In genomic region chr1:213444224-213444623, GRCh38 we compare ENCODE assay signal across 29 cellular contexts.
"Had no signal": no experiment of that assay in that cellular context is flagged by ENCODE, and none has a peak within 500 bp of the region (broad histone marks: within the 10 kb centered on the region; RNA-seq: fewer than 3 reads in every experiment).

No MANE protein-coding gene starts in this region.

- H3K9me3 ChIP-seq: left lung, lower lobe of right lung, suprapubic skin, tibial nerve had no signal

- H3K4me3 Mint-ChIP-seq: activated naive CD4-positive, alpha-beta T cell treated with anti-CD3 and anti-CD28 coated beads, Interleukin-2, amount 50 U/mL, for 24 hours; activated naive CD8-positive, alpha-beta T cell treated with anti-CD3 and anti-CD28 coated beads, Interleukin-2, amount 50 U/mL, for 24 hours; activated T-cell treated with anti-CD3 and anti-CD28 coated beads, Interleukin-2, amount 50 U/mL, for 24 hours; effector memory CD8-positive, alpha-beta T cell; immature natural killer cell; naive thymus-derived CD8-positive, alpha-beta T cell; neural crest cell; T-helper 1 cell treated with Interleukin-12 subunit alpha and Interleukin-12 subunit beta and Interleukin-4 antibody, amounts not matched to agents 30 μg/mL and 1 μg/mL, for 36 hours had no signal

- H3K27ac Mint-ChIP-seq: activated naive CD8-positive, alpha-beta T cell treated with anti-CD3 and anti-CD28 coated beads, Interleukin-2, amount 50 U/mL, for 24 hours; activated T-cell treated with anti-CD3 and anti-CD28 coated beads, Interleukin-2, amount 50 U/mL, for 24 hours; effector memory CD8-positive, alpha-beta T cell; immature natural killer cell; naive thymus-derived CD8-positive, alpha-beta T cell; T-helper 1 cell treated with Interleukin-12 subunit alpha and Interleukin-12 subunit beta and Interleukin-4 antibody, amounts not matched to agents 30 μg/mL and 1 μg/mL, for 36 hours had no signal

- H3K36me3 Mint-ChIP-seq: activated naive CD4-positive, alpha-beta T cell treated with anti-CD3 and anti-CD28 coated beads, Interleukin-2, amount 50 U/mL, for 24 hours; immature natural killer cell had no signal

- H3K4me1 ChIP-seq: left lung, lower lobe of right lung, suprapubic skin, tibial nerve had no signal

- H3K9me3 Mint-ChIP-seq: activated naive CD4-positive, alpha-beta T cell treated with anti-CD3 and anti-CD28 coated beads, Interleukin-2, amount 50 U/mL, for 24 hours; activated naive CD8-positive, alpha-beta T cell treated with anti-CD3 and anti-CD28 coated beads, Interleukin-2, amount 50 U/mL, for 24 hours; activated T-cell treated with anti-CD3 and anti-CD28 coated beads, Interleukin-2, amount 50 U/mL, for 24 hours; effector memory CD8-positive, alpha-beta T cell; T-helper 1 cell treated with Interleukin-12 subunit alpha and Interleukin-12 subunit beta and Interleukin-4 antibody, amounts not matched to agents 30 μg/mL and 1 μg/mL, for 36 hours had no signal

- DNase-seq: activated CD4-positive, alpha-beta T cell treated with anti-CD3 and anti-CD28 coated beads for 48 hours; activated CD8-positive, alpha-beta memory T cell treated with anti-CD3 and anti-CD28 coated beads, Interleukin-2, amount 50 U/mL, for 48 hours; activated gamma-delta T cell treated with Interleukin-2 at 50 U/mL for 16 hours; activated naive CD8-positive, alpha-beta T cell treated with anti-CD3 and anti-CD28 coated beads, Interleukin-2, amount 50 U/mL, for 24 hours; activated T-cell treated with anti-CD3 and anti-CD28 coated beads, Interleukin-2, amount 50 U/mL, for 24 hours; amygdala; caudate nucleus; cortex of kidney; effector memory CD8-positive, alpha-beta T cell; foreskin fibroblast; head of caudate nucleus; hippocampal formation; immature natural killer cell; left lung; lower lobe of right lung; mesenchymal stem cell; naive thymus-derived CD8-positive, alpha-beta T cell; right cardiac atrium; stimulated activated CD4-positive, alpha-beta T cell treated with anti-CD3 and anti-CD28 coated beads, Interleukin-15, amount 100 ng/mL, for 24 hours; stimulated activated CD4-positive, alpha-beta T cell treated with anti-CD3 and anti-CD28 coated beads, Interleukin-2, amount 100 ng/mL, for 24 hours; stimulated activated naive CD4-positive, alpha-beta T cell; T1000; WERI-Rb-1 had no signal

- H3K27me3 ChIP-seq: left lung, suprapubic skin, tibial nerve had no signal

- H3K4me1 Mint-ChIP-seq: activated naive CD4-positive, alpha-beta T cell treated with anti-CD3 and anti-CD28 coated beads, Interleukin-2, amount 50 U/mL, for 24 hours; activated naive CD8-positive, alpha-beta T cell treated with anti-CD3 and anti-CD28 coated beads, Interleukin-2, amount 50 U/mL, for 24 hours; immature natural killer cell; naive thymus-derived CD8-positive, alpha-beta T cell had no signal

- H3K36me3 ChIP-seq: left lung, lower lobe of right lung, suprapubic skin, tibial nerve, WERI-Rb-1 had no signal

- ATAC-seq: activated CD4-positive, CD25-positive, alpha-beta regulatory T cell treated with anti-CD3 and anti-CD28 coated beads, Interleukin-2, amount 50 U/mL, for 24 hours; activated naive CD8-positive, alpha-beta T cell treated with anti-CD3 and anti-CD28 coated beads, Interleukin-2, amount 50 U/mL, for 24 hours; effector memory CD8-positive, alpha-beta T cell; left lung; lower lobe of right lung; naive thymus-derived CD8-positive, alpha-beta T cell; right cardiac atrium had no signal

- H3K4me3 ChIP-seq: left lung, lower lobe of right lung, suprapubic skin, tibial nerve had no signal

- H3K27ac ChIP-seq: left lung, lower lobe of right lung, suprapubic skin, tibial nerve, WERI-Rb-1 had no signal
